In genomic region chr4:83065268-83065667, GRCh38 we compare ENCODE assay signal across 1 cellular context.
A peak's percentile ranks its signal among the peaks of the same experiment; 100 is the strongest.
TF ChIP-seq lines count a peak whose summit lies in the region.

No MANE protein-coding gene starts in this region.

TF ChIP-seq in K562, 482 proteins besides CTCF, POLR2A, EP300 and RAD21:
- TF ChIP-seq SPI1 (IDR thresholded peaks at IDR 0.05; ENCODE audit: borderline replicate concordance, low read depth, low read length) = peak; percentile 35; the same call in 1 of the 2 replicates
- TF ChIP-seq MGA (IDR thresholded peaks at IDR 0.05) = no peak
